Comparison of ENCODE assay signal across 9 cellular contexts in genomic region chr13:98523455-98524102, GRCh38.
DNase-seq lines count a peak whose midpoint lies in the region; ATAC-seq and TF ChIP-seq lines count a peak whose summit lies in the region.
"Had no signal": no experiment of that assay in that cellular context is flagged by ENCODE, and none has a peak within 500 bp of the region (broad histone marks: within the 10 kb centered on the region; RNA-seq: fewer than 3 reads in every experiment).

No MANE protein-coding gene starts in this region.

- no peaks in the 10 kb centered on the region for H3K36me3 ChIP-seq in effector memory CD4-positive, alpha-beta T cell (ENCODE audit: control insufficient read depth, insufficient read depth, low read length)
- H3K36me3 ChIP-seq: adrenal gland had no signal

- intact Hi-C loops in posterior cingulate gyrus (cut with DNase I): no loop called here

- no peaks in the 10 kb centered on the region for H3K27me3 ChIP-seq in effector memory CD4-positive, alpha-beta T cell (replicated peaks; ENCODE audit: control insufficient read depth, insufficient read depth, low read length, poor library complexity, severe bottlenecking)
- H3K27me3 ChIP-seq: adrenal gland had no signal

- peak; percentile 88 for DNase-seq in GM12865 (ENCODE audit: low read depth)
- DNase-seq in effector memory CD4-positive, alpha-beta T cell: no peak
- no peak for DNase-seq in NCI-H1092 (lab: John Stamatoyannopoulos, UW)
- DNase-seq in DMS153 treated with DMSO at 0.1 percent for 48 hours (lab: John Stamatoyannopoulos, UW; ENCODE audit: unreplicated experiment): no peak
- DNase-seq in posterior cingulate gyrus: no peak
- DNase-seq in erythroblast (lab: John Stamatoyannopoulos, UW): no peak
- DNase-seq: adrenal gland had no signal

- peaks cover 55% of the 10 kb centered on the region for H3K4me1 ChIP-seq in effector memory CD4-positive, alpha-beta T cell (ENCODE audit: control insufficient read depth, insufficient read depth, low read length, poor library complexity, severe bottlenecking)

- H3K27ac ChIP-seq in effector memory CD4-positive, alpha-beta T cell (ENCODE audit: insufficient read depth, low read length, poor library complexity, severe bottlenecking): peak overlapping the region; percentile 59
- H3K27ac ChIP-seq: adrenal gland had no signal

- H3K4me3 ChIP-seq in GM12865 (ENCODE audit: low read depth, low read length): no peak overlapping the region
- no peak overlapping the region for H3K4me3 ChIP-seq in effector memory CD4-positive, alpha-beta T cell (ENCODE audit: insufficient read depth, low read depth, low read length, poor library complexity, severe bottlenecking)
- H3K4me3 ChIP-seq: adrenal gland had no signal

- TF ChIP-seq CTCF in GM12865 (IDR thresholded peaks at IDR 0.05; ENCODE audit: insufficient read depth, low read depth, low read length, missing control alignments): no peak

- H3K9me3 ChIP-seq in effector memory CD4-positive, alpha-beta T cell (ENCODE audit: control insufficient read depth, low read length): no peaks in the 10 kb centered on the region
- H3K9me3 ChIP-seq: adrenal gland had no signal

- no peak for TF ChIP-seq POLR2A in erythroblast (IDR thresholded peaks at IDR 0.05; ENCODE audit: low read length)

- ATAC-seq in GM19468 (IDR thresholded peaks at IDR 0.05; ENCODE audit: extremely low read depth, unreplicated experiment): peak; percentile 43
- ATAC-seq in HG03139 (IDR thresholded peaks at IDR 0.05; ENCODE audit: unreplicated experiment): peak; percentile 41
